ENCODE assay signal across 8 cellular contexts in genomic region chr1:27111771-27112573, GRCh38. TPM values are rescaled to one million over a fixed set of nuclear protein-coding genes. Genes with fewer than 3 reads are reported as not detected.
DNase-seq lines count a peak whose midpoint lies in the region; ATAC-seq and TF ChIP-seq lines count a peak whose summit lies in the region.

No MANE protein-coding gene starts in this region.

- ATAC-seq in GM21825 (IDR thresholded peaks at IDR 0.05; ENCODE audit: unreplicated experiment), result peak; percentile 73
- peak; percentile 99 for ATAC-seq in activated CD4-positive, alpha-beta T cell treated with anti-CD3 and anti-CD28 coated beads for 36 hours
- peak; percentile 90 to 92 for ATAC-seq in lower lobe of right lung

- H3K4me1 Mint-ChIP-seq in activated CD4-positive, alpha-beta T cell treated with anti-CD3 and anti-CD28 coated beads for 36 hours, result peaks cover 45% of the 10 kb centered on the region

- peak overlapping the region; percentile 73 for H3K27ac ChIP-seq in lower lobe of right lung

- TF ChIP-seq CTCF in choroid plexus epithelial cell (conservative IDR thresholded peaks at IDR 0.05; ENCODE audit: low read depth, low read length) (peak; percentile 59), lower lobe of right lung (IDR thresholded peaks at IDR 0.05) (peak; percentile 56)

- intact Hi-C loops in activated CD4-positive, alpha-beta T cell treated with anti-CD3 and anti-CD28 coated beads for 36 hours (cut with DNase I, micrococcal nuclease), result loop anchor here (1.0 to 2.0 kb wide), 3 partner anchors 25 to 43 kb away; partner anchors contain the start of gene SLC9A1 (in 1 of the 2)
- intact Hi-C loops in lower lobe of right lung (cut with DNase I), result no loop called here

- H3K9me3 ChIP-seq in lower lobe of right lung, result no peaks in the 10 kb centered on the region

- H3K36me3 ChIP-seq in lower lobe of right lung, result peaks cover 16% of the 10 kb centered on the region

- CTCF ChIA-PET in activated CD4-positive, alpha-beta T cell treated with anti-CD3 and anti-CD28 coated beads for 36 hours (lab: Charles Lee), result interaction anchor here (0.5 to 4.6 kb wide), 16 partner anchors 9 to 867 kb away, joined by 3 to 27 read pairs (median 3); partner anchors contain the start of gene SLC9A1

- H3K27me3 ChIP-seq in lower lobe of right lung (ENCODE audit: low read depth), result no peaks in the 10 kb centered on the region

- DNase-seq in Daoy (ENCODE audit: low read depth) (peak; percentile 98), NAMALWA (ENCODE audit: low spot score) (peak; percentile 53), choroid plexus epithelial cell (ENCODE audit: low read depth) (peak; percentile 99), lower lobe of right lung (peak; percentile 93), DMS79 treated with DMSO at 0.1 percent for 48 hours (lab: John Stamatoyannopoulos, UW) (no peak)
- DNase-seq in activated CD4-positive, alpha-beta T cell treated with anti-CD3 and anti-CD28 coated beads for 36 hours, result peak; percentile 88
- DNase-seq in stimulated activated CD4-positive, alpha-beta T cell treated with anti-CD3 and anti-CD28 coated beads, TNF-alpha, amount 100 ng/mL, for 48 hours (ENCODE audit: low read depth in 3 of 3), result peak; percentile 56 to 71 (median 68)

- H3K4me3 Mint-ChIP-seq in activated CD4-positive, alpha-beta T cell treated with anti-CD3 and anti-CD28 coated beads for 36 hours, result no peak overlapping the region

- POLR2A ChIA-PET in activated CD4-positive, alpha-beta T cell treated with anti-CD3 and anti-CD28 coated beads for 36 hours (lab: Charles Lee), result interaction anchor here (0.6 to 1.5 kb wide), 4 partner anchors 31 to 229 kb away, joined by 3 to 13 read pairs (median 4); partner anchors contain the start of gene SLC9A1

- H3K9me3 Mint-ChIP-seq in activated CD4-positive, alpha-beta T cell treated with anti-CD3 and anti-CD28 coated beads for 36 hours (ENCODE audit: low read depth), result no peaks in the 10 kb centered on the region

- peaks cover 68% of the 10 kb centered on the region for H3K4me1 ChIP-seq in lower lobe of right lung

- H3K4me3 ChIP-seq in choroid plexus epithelial cell (ENCODE audit: low read depth, low read length), result no peak overlapping the region
- H3K4me3 ChIP-seq in lower lobe of right lung, result no peak overlapping the region

- peaks cover 12% of the 10 kb centered on the region for H3K36me3 Mint-ChIP-seq in activated CD4-positive, alpha-beta T cell treated with anti-CD3 and anti-CD28 coated beads for 36 hours (ENCODE audit: low read depth)

- H3K27me3 Mint-ChIP-seq in activated CD4-positive, alpha-beta T cell treated with anti-CD3 and anti-CD28 coated beads for 36 hours, result no peaks in the 10 kb centered on the region

- H3K27ac Mint-ChIP-seq in activated CD4-positive, alpha-beta T cell treated with anti-CD3 and anti-CD28 coated beads for 36 hours, result peak overlapping the region; percentile 82

RNA-seq across cellular contexts. Expression of gene SLC9A1, which starts 43.0 kb away (rescaled TPM):
- total RNA-seq in Daoy (2014; rRNA removed; shearing (Covaris generic)), result 5.4 and 6.1 TPM in 2 replicates
- total RNA-seq in activated CD4-positive, alpha-beta T cell treated with anti-CD3 and anti-CD28 coated beads for 36 hours, result 10 to 100 TPM; 15.6 to 20.4 TPM
- total RNA-seq in lower lobe of right lung, result 57.7 TPM
